In the genomic region with DNA sequence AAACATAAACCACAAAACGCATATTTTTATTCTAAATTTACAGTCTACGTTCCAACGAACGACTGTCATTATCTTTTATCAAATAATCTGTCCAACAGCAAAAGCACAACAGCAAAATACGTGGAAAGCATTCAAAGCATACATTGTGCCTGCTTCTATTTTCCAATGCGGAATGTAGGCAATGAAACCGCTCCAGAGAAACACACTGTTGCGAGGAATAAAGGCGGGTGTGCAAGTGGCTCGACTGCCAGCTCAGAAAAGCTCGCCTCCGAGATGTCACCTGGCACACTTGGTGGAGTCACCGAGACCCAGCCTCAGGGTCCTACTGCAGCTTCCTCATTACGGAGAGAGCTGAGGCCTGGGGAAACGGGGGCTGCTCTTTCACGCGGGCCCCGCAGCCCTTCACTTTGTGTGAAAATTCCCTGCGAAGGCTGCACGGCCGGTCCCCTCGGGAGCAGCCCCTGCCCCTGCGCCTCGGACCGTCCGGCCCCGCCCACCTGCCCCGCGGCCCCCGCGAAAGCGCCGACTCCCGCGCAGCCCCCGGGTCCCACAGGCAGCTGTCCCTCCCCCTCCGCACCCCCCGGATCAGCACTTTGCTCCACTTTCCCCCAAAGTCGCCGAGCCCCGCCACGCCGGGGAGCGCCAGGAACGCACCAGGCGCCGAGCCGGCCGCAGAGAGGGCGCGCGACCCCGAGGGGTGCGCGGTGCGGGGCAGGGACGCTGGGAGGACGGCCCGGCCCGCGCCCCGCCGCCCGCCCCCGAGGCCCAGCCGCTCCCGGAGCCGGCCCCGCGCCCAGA, we compare ENCODE assay signal across 8 cellular contexts. TPM values are rescaled to one million over a fixed set of nuclear protein-coding genes. Genes with fewer than 3 reads are reported as not detected.
A peak's percentile ranks its signal among the peaks of the same experiment; 100 is the strongest.
DNase-seq lines count a peak whose midpoint lies in the region; ATAC-seq and TF ChIP-seq lines count a peak whose summit lies in the region.

No MANE protein-coding gene starts in this region.

- H2AK5ac ChIP-seq in trophoblast cell (ENCODE audit: low read length): no peak overlapping the region

- intact Hi-C loops in Caco-2 (cut with micrococcal nuclease; ENCODE audit: unreplicated experiment): loop anchor here (1.0 to 5.0 kb wide), 2 partner anchors 26 to 107 kb away; no protein-coding TSS in a partner anchor
- intact Hi-C loops in heart right ventricle (cut with DNase I): loop anchor here in 8 of 10 donors (1.0 to 10.0 kb wide), 9 partner anchors 75 to 107 kb away; no protein-coding TSS in a partner anchor

- no peak overlapping the region for H2BK12ac ChIP-seq in trophoblast cell (ENCODE audit: low read length)

- H2BK5ac ChIP-seq in trophoblast cell (ENCODE audit: low read depth, low read length, poor library complexity): no peak overlapping the region

- H3K9me3 ChIP-seq in Caco-2: no peaks in the 10 kb centered on the region
- no peaks in the 10 kb centered on the region for H3K9me3 ChIP-seq in heart right ventricle
- no peaks in the 10 kb centered on the region for H3K9me3 ChIP-seq in trophoblast cell (ENCODE audit: insufficient read depth, low read depth, low read length)

- H3K79me1 ChIP-seq in trophoblast cell (ENCODE audit: low read length): peaks cover 6% of the 10 kb centered on the region

- H2BK120ac ChIP-seq in trophoblast cell (ENCODE audit: insufficient read depth, low read length, poor library complexity): no peak overlapping the region

- H3K14ac ChIP-seq in trophoblast cell (ENCODE audit: low read length): peak overlapping the region; percentile 7

- CTCF ChIA-PET in Caco-2 (lab: Charles Lee): interaction anchor here (0.6 to 2.1 kb wide), 10 partner anchors 25 to 1051 kb away, joined by 3 to 21 read pairs (median 4); no protein-coding TSS in a partner anchor

- peaks cover 28% of the 10 kb centered on the region for H3K4me1 Mint-ChIP-seq in Caco-2 (ENCODE audit: low read depth, unreplicated experiment)
- H3K4me1 Mint-ChIP-seq in activated naive CD8-positive, alpha-beta T cell treated with anti-CD3 and anti-CD28 coated beads, Interleukin-2, amount 10 ng/mL, durations not matched to agents 7 days and 5 days: peaks cover 60% of the 10 kb centered on the region

- H4K12ac ChIP-seq in trophoblast cell (ENCODE audit: low read depth, low read length): no peak overlapping the region

- no TSS peak for BruUV-seq in Caco-2 (replicated peaks; lab: Mats Ljungman, UMichigan)

- H3K4me3 ChIP-seq in Caco-2 (ENCODE audit: low read depth, low read length) (peak overlapping the region; percentile 82), heart right ventricle (peak overlapping the region; percentile 74 to 88 (median 84)), trophoblast cell (ENCODE audit: low read depth, low read length) (peak overlapping the region; percentile 79)

- peak overlapping the region; percentile 43 for H4K91ac ChIP-seq in trophoblast cell (ENCODE audit: low read depth, low read length)

- POLR2A ChIA-PET in Caco-2 (lab: Charles Lee): interaction anchor here (0.5 to 2.8 kb wide), 7 partner anchors 11 to 115 kb away, joined by 3 to 19 read pairs (median 5); no protein-coding TSS in a partner anchor
- POLR2A ChIA-PET in activated naive CD8-positive, alpha-beta T cell treated with anti-CD3 and anti-CD28 coated beads, Interleukin-2, amount 10 ng/mL, durations not matched to agents 7 days and 5 days (lab: Charles Lee): interaction anchor here (0.5 to 10.2 kb wide), 25 partner anchors 10 to 283 kb away, joined by 3 to 225 read pairs (median 5); a partner anchor contains a TSS

- no peak overlapping the region for H4K8ac ChIP-seq in trophoblast cell (ENCODE audit: low read depth, low read length)

- H3K9ac ChIP-seq in trophoblast cell (ENCODE audit: low read length): peak overlapping the region; percentile 9

- peak; percentile 64 to 67 for DNase-seq in Caco-2
- DNase-seq in SHP77 treated with DMSO at 0.1 percent for 48 hours (lab: John Stamatoyannopoulos, UW): peak; percentile 13
- DNase-seq in activated naive CD8-positive, alpha-beta T cell treated with anti-CD3 and anti-CD28 coated beads, Interleukin-2, amount 10 ng/mL, durations not matched to agents 7 days and 5 days: peak; percentile 69
- peak; percentile 42 to 44 for DNase-seq in heart right ventricle
- peak; percentile 80 to 85 for DNase-seq in trophoblast cell
- peak; percentile 69 for DNase-seq in ureter (ENCODE audit: low spot score)

- TF ChIP-seq CTCF in Caco-2 (IDR thresholded peaks at IDR 0.05; ENCODE audit: insufficient read depth in 1 of 2, low read depth in 1 of 2, low read length in 1 of 2, severe bottlenecking in 1 of 2, unreplicated experiment in 1 of 2) (no peak), heart right ventricle (IDR thresholded peaks at IDR 0.05) (no peak)

- WGBS in heart right ventricle, 2 donors: 1 to 2% methylated on average over 49 to 70 of the region's 70 CpGs
- 100% methylated on average over 1 of the region's 70 CpGs for WGBS in trophoblast cell (ENCODE audit: extremely low coverage, insufficient coverage, insufficient read length)

- no peak overlapping the region for H3K18ac ChIP-seq in trophoblast cell (ENCODE audit: low read length)

- H3K27ac ChIP-seq in heart right ventricle (peak overlapping the region; percentile 64 to 91 (median 84)), trophoblast cell (ENCODE audit: low read depth, low read length) (no peak overlapping the region)

- H3K4ac ChIP-seq in trophoblast cell (ENCODE audit: low read depth, low read length): no peak overlapping the region

- H3K23ac ChIP-seq in trophoblast cell (ENCODE audit: low read length): peak overlapping the region; percentile 76

- peak overlapping the region; percentile 94 for H3K4me2 ChIP-seq in trophoblast cell (ENCODE audit: low read length)

- no peaks in the 10 kb centered on the region for H3K9me3 Mint-ChIP-seq in Caco-2 (ENCODE audit: unreplicated experiment)
- no peaks in the 10 kb centered on the region for H3K9me3 Mint-ChIP-seq in activated naive CD8-positive, alpha-beta T cell treated with anti-CD3 and anti-CD28 coated beads, Interleukin-2, amount 10 ng/mL, durations not matched to agents 7 days and 5 days

- H3K27me3 ChIP-seq in Caco-2 (replicated peaks; ENCODE audit: control insufficient read depth, insufficient read depth, low read length) (no peaks in the 10 kb centered on the region), heart right ventricle (no peaks in the 10 kb centered on the region), trophoblast cell (ENCODE audit: insufficient read depth, low read length) (peaks cover 13% of the 10 kb centered on the region)

- H3K27ac Mint-ChIP-seq in Caco-2 (ENCODE audit: unreplicated experiment): peak overlapping the region; percentile 22
- peak overlapping the region; percentile 88 for H3K27ac Mint-ChIP-seq in activated naive CD8-positive, alpha-beta T cell treated with anti-CD3 and anti-CD28 coated beads, Interleukin-2, amount 10 ng/mL, durations not matched to agents 7 days and 5 days

- H3K36me3 ChIP-seq in Caco-2 (ENCODE audit: control insufficient read depth, insufficient read depth, low read length) (no peaks in the 10 kb centered on the region), heart right ventricle (peaks cover 0 to 12% (median 0%) of the 10 kb centered on the region in 9 donors), trophoblast cell (ENCODE audit: control insufficient read depth in 1 of 2, insufficient read depth in 2 of 2, low read length in 2 of 2) (no peaks in the 10 kb centered on the region)

- H3K4me3 Mint-ChIP-seq in Caco-2 (ENCODE audit: unreplicated experiment): peak overlapping the region; percentile 85
- H3K4me3 Mint-ChIP-seq in activated naive CD8-positive, alpha-beta T cell treated with anti-CD3 and anti-CD28 coated beads, Interleukin-2, amount 10 ng/mL, durations not matched to agents 7 days and 5 days: peak overlapping the region; percentile 83

- peaks cover 51% of the 10 kb centered on the region for H3K4me1 ChIP-seq in Caco-2
- H3K4me1 ChIP-seq in heart right ventricle: peaks cover 4 to 80% (median 44%) of the 10 kb centered on the region in 9 donors
- H3K4me1 ChIP-seq in trophoblast cell (ENCODE audit: control insufficient read depth in 1 of 2, insufficient read depth in 2 of 2, low read length in 2 of 2): no peaks in the 10 kb centered on the region

- no peaks in the 10 kb centered on the region for H3K27me3 Mint-ChIP-seq in Caco-2 (ENCODE audit: insufficient read depth, unreplicated experiment)
- H3K27me3 Mint-ChIP-seq in activated naive CD8-positive, alpha-beta T cell treated with anti-CD3 and anti-CD28 coated beads, Interleukin-2, amount 10 ng/mL, durations not matched to agents 7 days and 5 days: no peaks in the 10 kb centered on the region

- ATAC-seq in HG03432 (IDR thresholded peaks at IDR 0.05; ENCODE audit: unreplicated experiment) (peak; percentile 23), heart right ventricle (peak; percentile 10 to 64 (median 44)), GM18520 (IDR thresholded peaks at IDR 0.05; ENCODE audit: unreplicated experiment) (no peak)
- peak; percentile 23 for ATAC-seq in activated naive CD8-positive, alpha-beta T cell treated with anti-CD3 and anti-CD28 coated beads, Interleukin-2, amount 10 ng/mL, durations not matched to agents 7 days and 5 days (ENCODE audit: low read depth)

- peaks cover 5% of the 10 kb centered on the region for H3K79me2 ChIP-seq in trophoblast cell (ENCODE audit: control insufficient read depth, insufficient read depth, low read length, poor library complexity)

- no peak overlapping the region for H2AFZ ChIP-seq in trophoblast cell (ENCODE audit: insufficient read depth, low read length, poor library complexity)

- H3K36me3 Mint-ChIP-seq in Caco-2 (ENCODE audit: insufficient read depth, unreplicated experiment): no peaks in the 10 kb centered on the region
- H3K36me3 Mint-ChIP-seq in activated naive CD8-positive, alpha-beta T cell treated with anti-CD3 and anti-CD28 coated beads, Interleukin-2, amount 10 ng/mL, durations not matched to agents 7 days and 5 days: peaks cover 5% of the 10 kb centered on the region

RNA-seq across cellular contexts. Expression of a gene that starts 0.7 kb away (rescaled TPM):
- 63.7 and 72.3 TPM in 2 replicates for total RNA-seq in Caco-2 (2022)
- 100 to 1,000 TPM; 124 to 152 TPM for total RNA-seq in activated naive CD8-positive, alpha-beta T cell treated with anti-CD3 and anti-CD28 coated beads, Interleukin-2, amount 10 ng/mL, durations not matched to agents 7 days and 5 days
- total RNA-seq in heart right ventricle: 10 to 100 TPM; 17.7 to 33.0 (median 18.7) TPM
- polyA plus RNA-seq in heart right ventricle: 1 to 10 TPM; 4.6 to 7.2 TPM
- 46.8 and 48.8 TPM in 2 replicates for polyA plus RNA-seq in trophoblast cell (2013)
- total RNA-seq in ureter: 63.8 TPM

Comparison
In these comparisons a context has a peak if more than half of its experiments do, and no peak if none do; other contexts are left out.
1. DNase-seq: peak in every context shown above with its lines; median percentile 82 in trophoblast cell; 69 in activated naive CD8-positive, alpha-beta T cell treated with anti-CD3 and anti-CD28 coated beads, Interleukin-2, amount 10 ng/mL, durations not matched to agents 7 days and 5 days; 69 in ureter; 66 in Caco-2; 43 in heart right ventricle; 13 in SHP77 treated with DMSO at 0.1 percent for 48 hours.